1 cellular context compared by ENCODE assay signal in the genomic region with DNA sequence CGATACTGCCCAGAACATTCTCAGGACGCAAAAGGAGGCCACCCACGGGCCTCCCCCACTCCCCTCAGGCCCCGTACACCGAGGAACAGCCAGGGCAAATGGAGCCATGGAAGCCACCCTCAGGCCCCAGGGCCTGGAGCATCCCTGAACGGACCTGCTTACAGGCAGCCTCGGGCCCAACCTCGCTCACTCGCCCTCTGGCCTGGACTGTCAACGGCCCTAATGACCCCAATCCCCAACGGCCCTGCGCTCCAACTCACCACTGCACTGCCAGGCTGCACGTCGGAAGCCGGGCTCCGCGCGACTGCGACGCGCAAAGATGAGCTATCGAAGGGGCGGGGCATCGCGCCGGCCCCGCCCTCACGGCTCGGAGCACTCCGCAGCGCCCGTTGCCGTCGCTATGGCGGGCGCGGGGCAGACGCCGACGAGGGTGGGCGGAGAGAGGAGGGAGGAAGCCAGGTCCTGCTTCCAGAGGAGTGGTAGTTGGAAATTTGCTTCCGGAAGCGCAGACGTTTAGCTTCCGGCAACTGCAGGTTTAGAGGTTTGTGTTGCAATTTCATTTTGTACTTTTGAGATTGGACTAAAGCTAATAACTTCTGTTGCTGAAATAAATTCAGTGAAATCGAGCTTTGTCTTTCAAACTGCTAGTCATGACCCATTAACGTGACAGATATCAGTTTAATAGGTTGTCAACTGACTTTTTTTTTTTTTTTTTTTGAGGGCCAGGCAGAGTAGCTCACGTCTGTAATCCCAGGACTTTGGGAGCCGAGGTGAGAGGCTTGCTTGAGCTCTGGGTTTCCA.
A peak's percentile ranks its signal among the peaks of the same experiment; 100 is the strongest.
TF ChIP-seq lines count a peak whose summit lies in the region.

A gene (minus strand): TSS at position 308 of the 801 bp plus-strand sequence. CDS start 3,923 bp downstream, outside the sequence.

TF ChIP-seq in HEK293, 187 proteins besides CTCF, POLR2A, EP300 and RAD21 (continued from another document):
- TF ChIP-seq ZFP37 (tag by site-specific recombination; IDR thresholded peaks at IDR 0.05) (peak; percentile 82; the same call in 1 of the 2 replicates), EGR2 (tag by site-specific recombination; IDR thresholded peaks at IDR 0.05; ENCODE audit: low read depth) (peak; percentile 55; the same call in 1 of the 2 replicates), ZNF501 (tag by site-specific recombination; IDR thresholded peaks at IDR 0.05) (peak; percentile 85), ZNF777 (tag by site-specific recombination; IDR thresholded peaks at IDR 0.05; ENCODE audit: borderline replicate concordance) (peak; percentile 90), ZXDB (tag by site-specific recombination; IDR thresholded peaks at IDR 0.05) (peak; percentile 90), KLF1 (tag by site-specific recombination; IDR thresholded peaks at IDR 0.05) (peak; percentile 14; the same call in 1 of the 2 replicates), ZNF16 (tag by site-specific recombination; IDR thresholded peaks at IDR 0.05; ENCODE audit: low read depth) (no peak), TRIM28 (IDR thresholded peaks at IDR 0.05; ENCODE audit: borderline replicate concordance, low read length) (peak; percentile 69; the same call in 1 of the 2 replicates), ZBTB20 (tag by site-specific recombination; IDR thresholded peaks at IDR 0.05) (0 out of 2 replicates have a peak, but pooled peaks have one; percentile 39), YY1 (tag by site-specific recombination; IDR thresholded peaks at IDR 0.05) (peak; percentile 51; the same call in 1 of the 2 replicates), ZBTB17 (tag by site-specific recombination; IDR thresholded peaks at IDR 0.05) (peak; percentile 94), ZNF2 (tag by site-specific recombination; IDR thresholded peaks at IDR 0.05) (peak; percentile 93), RBAK (tag by site-specific recombination; IDR thresholded peaks at IDR 0.05) (no peak), OSR2 (tag by site-specific recombination; IDR thresholded peaks at IDR 0.05) (peak; percentile 98), KLF10 (tag by site-specific recombination; IDR thresholded peaks at IDR 0.05) (no peak), SP3 (tag by site-specific recombination; IDR thresholded peaks at IDR 0.05) (peak; percentile 95), ZNF629 (tag by site-specific recombination; IDR thresholded peaks at IDR 0.05) (peak; percentile 56; the same call in 1 of the 2 replicates), BCL11A (tag by site-specific recombination; IDR thresholded peaks at IDR 0.05; ENCODE audit: low read depth) (no peak), ZBTB8A (tag by site-specific recombination; IDR thresholded peaks at IDR 0.05) (peak; percentile 81), ZNF623 (tag by site-specific recombination; IDR thresholded peaks at IDR 0.05) (no peak)
- TF ChIP-seq, protein P1, sequence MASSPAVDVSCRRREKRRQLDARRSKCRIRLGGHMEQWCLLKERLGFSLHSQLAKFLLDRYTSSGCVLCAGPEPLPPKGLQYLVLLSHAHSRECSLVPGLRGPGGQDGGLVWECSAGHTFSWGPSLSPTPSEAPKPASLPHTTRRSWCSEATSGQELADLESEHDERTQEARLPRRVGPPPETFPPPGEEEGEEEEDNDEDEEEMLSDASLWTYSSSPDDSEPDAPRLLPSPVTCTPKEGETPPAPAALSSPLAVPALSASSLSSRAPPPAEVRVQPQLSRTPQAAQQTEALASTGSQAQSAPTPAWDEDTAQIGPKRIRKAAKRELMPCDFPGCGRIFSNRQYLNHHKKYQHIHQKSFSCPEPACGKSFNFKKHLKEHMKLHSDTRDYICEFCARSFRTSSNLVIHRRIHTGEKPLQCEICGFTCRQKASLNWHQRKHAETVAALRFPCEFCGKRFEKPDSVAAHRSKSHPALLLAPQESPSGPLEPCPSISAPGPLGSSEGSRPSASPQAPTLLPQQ (tag by site-specific recombination; IDR thresholded peaks at IDR 0.05) = peak; percentile 59; the same call in 1 of the 2 replicates
- TF ChIP-seq, protein P2, sequence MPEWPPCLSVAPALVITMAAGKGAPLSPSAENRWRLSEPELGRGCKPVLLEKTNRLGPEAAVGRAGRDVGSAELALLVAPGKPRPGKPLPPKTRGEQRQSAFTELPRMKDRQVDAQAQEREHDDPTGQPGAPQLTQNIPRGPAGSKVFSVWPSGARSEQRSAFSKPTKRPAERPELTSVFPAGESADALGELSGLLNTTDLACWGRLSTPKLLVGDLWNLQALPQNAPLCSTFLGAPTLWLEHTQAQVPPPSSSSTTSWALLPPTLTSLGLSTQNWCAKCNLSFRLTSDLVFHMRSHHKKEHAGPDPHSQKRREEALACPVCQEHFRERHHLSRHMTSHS (tag by site-specific recombination; IDR thresholded peaks at IDR 0.05) = no peak
- TF ChIP-seq, protein P3, sequence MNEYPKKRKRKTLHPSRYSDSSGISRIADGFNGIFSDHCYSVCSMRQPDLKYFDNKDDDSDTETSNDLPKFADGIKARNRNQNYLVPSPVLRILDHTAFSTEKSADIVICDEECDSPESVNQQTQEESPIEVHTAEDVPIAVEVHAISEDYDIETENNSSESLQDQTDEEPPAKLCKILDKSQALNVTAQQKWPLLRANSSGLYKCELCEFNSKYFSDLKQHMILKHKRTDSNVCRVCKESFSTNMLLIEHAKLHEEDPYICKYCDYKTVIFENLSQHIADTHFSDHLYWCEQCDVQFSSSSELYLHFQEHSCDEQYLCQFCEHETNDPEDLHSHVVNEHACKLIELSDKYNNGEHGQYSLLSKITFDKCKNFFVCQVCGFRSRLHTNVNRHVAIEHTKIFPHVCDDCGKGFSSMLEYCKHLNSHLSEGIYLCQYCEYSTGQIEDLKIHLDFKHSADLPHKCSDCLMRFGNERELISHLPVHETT (tag by site-specific recombination; IDR thresholded peaks at IDR 0.05) = peak; percentile 33; the same call in 1 of the 2 replicates
- TF ChIP-seq, protein P4, sequence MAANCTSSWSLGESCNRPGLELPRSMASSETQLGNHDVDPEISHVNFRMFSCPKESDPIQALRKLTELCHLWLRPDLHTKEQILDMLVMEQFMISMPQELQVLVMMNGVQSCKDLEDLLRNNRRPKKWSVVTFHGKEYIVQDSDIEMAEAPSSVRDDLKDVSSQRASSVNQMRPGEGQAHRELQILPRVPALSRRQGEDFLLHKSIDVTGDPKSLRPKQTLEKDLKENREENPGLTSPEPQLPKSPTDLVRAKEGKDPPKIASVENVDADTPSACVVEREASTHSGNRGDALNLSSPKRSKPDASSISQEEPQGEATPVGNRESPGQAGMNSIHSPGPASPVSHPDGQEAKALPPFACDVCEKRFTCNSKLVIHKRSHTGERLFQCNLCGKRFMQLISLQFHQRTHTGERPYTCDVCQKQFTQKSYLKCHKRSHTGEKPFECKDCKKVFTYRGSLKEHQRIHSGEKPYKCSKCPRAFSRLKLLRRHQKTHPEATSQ (tag by site-specific recombination; IDR thresholded peaks at IDR 0.05) = peak; percentile 52; the same call in 1 of the 2 replicates
- TF ChIP-seq, protein P5, sequence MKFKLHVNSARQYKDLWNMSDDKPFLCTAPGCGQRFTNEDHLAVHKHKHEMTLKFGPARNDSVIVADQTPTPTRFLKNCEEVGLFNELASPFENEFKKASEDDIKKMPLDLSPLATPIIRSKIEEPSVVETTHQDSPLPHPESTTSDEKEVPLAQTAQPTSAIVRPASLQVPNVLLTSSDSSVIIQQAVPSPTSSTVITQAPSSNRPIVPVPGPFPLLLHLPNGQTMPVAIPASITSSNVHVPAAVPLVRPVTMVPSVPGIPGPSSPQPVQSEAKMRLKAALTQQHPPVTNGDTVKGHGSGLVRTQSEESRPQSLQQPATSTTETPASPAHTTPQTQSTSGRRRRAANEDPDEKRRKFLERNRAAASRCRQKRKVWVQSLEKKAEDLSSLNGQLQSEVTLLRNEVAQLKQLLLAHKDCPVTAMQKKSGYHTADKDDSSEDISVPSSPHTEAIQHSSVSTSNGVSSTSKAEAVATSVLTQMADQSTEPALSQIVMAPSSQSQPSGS (tag by site-specific recombination; IDR thresholded peaks at IDR 0.05; ENCODE audit: low read depth) = no peak
- TF ChIP-seq, protein P6, sequence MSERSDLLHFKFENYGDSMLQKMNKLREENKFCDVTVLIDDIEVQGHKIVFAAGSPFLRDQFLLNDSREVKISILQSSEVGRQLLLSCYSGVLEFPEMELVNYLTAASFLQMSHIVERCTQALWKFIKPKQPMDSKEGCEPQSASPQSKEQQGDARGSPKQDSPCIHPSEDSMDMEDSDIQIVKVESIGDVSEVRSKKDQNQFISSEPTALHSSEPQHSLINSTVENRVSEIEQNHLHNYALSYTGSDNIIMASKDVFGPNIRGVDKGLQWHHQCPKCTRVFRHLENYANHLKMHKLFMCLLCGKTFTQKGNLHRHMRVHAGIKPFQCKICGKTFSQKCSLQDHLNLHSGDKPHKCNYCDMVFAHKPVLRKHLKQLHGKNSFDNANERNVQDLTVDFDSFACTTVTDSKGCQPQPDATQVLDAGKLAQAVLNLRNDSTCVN (tag by site-specific recombination; optimal IDR thresholded peaks at IDR 0.05) = peak; percentile 71
- TF ChIP-seq, protein P7, sequence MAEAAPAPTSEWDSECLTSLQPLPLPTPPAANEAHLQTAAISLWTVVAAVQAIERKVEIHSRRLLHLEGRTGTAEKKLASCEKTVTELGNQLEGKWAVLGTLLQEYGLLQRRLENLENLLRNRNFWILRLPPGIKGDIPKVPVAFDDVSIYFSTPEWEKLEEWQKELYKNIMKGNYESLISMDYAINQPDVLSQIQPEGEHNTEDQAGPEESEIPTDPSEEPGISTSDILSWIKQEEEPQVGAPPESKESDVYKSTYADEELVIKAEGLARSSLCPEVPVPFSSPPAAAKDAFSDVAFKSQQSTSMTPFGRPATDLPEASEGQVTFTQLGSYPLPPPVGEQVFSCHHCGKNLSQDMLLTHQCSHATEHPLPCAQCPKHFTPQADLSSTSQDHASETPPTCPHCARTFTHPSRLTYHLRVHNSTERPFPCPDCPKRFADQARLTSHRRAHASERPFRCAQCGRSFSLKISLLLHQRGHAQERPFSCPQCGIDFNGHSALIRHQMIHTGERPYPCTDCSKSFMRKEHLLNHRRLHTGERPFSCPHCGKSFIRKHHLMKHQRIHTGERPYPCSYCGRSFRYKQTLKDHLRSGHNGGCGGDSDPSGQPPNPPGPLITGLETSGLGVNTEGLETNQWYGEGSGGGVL (tag by site-specific recombination; IDR thresholded peaks at IDR 0.05) = peak; percentile 44
- TF ChIP-seq, protein P8, sequence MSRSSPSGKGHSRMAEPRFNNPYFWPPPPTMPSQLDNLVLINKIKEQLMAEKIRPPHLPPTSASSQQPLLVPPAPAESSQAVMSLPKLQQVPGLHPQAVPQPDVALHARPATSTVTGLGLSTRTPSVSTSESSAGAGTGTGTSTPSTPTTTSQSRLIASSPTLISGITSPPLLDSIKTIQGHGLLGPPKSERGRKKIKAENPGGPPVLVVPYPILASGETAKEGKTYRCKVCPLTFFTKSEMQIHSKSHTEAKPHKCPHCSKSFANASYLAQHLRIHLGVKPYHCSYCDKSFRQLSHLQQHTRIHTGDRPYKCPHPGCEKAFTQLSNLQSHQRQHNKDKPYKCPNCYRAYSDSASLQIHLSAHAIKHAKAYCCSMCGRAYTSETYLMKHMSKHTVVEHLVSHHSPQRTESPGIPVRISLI (tag by site-specific recombination; IDR thresholded peaks at IDR 0.05) = peak; percentile 87
